Comparison of ENCODE assay signal across 8 cellular contexts in the genomic region with DNA sequence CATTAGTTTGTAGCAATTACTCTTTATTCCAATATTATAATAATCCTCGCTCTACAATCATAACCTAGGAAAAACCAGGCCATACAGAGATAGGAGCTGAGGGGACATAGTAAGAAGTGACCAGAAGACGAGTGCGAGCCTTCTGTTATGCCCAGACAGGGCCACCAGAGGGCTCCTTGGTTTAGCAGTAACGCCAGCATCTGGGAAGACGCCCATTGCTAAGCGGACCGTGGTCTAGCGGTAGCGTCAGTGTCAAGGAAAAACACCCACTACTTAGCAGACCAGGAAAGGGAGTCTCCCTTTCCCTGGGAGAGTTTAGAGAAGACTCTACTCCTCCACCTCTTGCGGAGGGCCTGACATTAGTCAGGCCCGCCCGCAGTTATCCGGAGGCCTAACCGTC.
DNase-seq lines count a peak whose midpoint lies in the region; ATAC-seq and TF ChIP-seq lines count a peak whose summit lies in the region.
"Not testable (repeated sequence)": the region's sequence is repeated elsewhere in the genome, so short reads cannot be mapped to it uniquely, and the experiment has no call there.

No MANE protein-coding gene starts in this region.

- not testable (repeated sequence) for H4K20me1 ChIP-seq in OCI-LY7 (ENCODE audit: insufficient read depth, low read length)

- not testable (repeated sequence) for H2AFZ ChIP-seq in OCI-LY7 (ENCODE audit: low read length)

- not testable (repeated sequence) for H3K9me3 ChIP-seq in OCI-LY7 (ENCODE audit: low read length)

- not testable (repeated sequence) for H3K27ac ChIP-seq in 22Rv1; OCI-LY7 (ENCODE audit: low read depth, low read length, poor library complexity, severe bottlenecking); foreskin keratinocyte

- not testable (repeated sequence) for H3K9me2 ChIP-seq in OCI-LY7 (ENCODE audit: insufficient read depth, low read length)

- TF ChIP-seq CTCF in 22Rv1 (IDR thresholded peaks at IDR 0.05): peak; percentile 38
- peak; percentile 23 for TF ChIP-seq CTCF in GM12864 (IDR thresholded peaks at IDR 0.05; ENCODE audit: low read depth, low read length, missing control alignments)
- 0 out of 2 replicates have a peak, but pooled peaks have one; percentile 21 for TF ChIP-seq CTCF in OCI-LY7 (conservative IDR thresholded peaks at IDR 0.05; ENCODE audit: low read length)
- peak; percentile 35 for TF ChIP-seq CTCF in WTC11 (IDR thresholded peaks at IDR 0.05)
- peak; percentile 6 for TF ChIP-seq CTCF in MCF 10A (IDR thresholded peaks at IDR 0.05; ENCODE audit: unreplicated experiment)
- TF ChIP-seq CTCF in foreskin keratinocyte (conservative IDR thresholded peaks at IDR 0.05): peak; percentile 48
- TF ChIP-seq CTCF in osteocyte (IDR thresholded peaks at IDR 0.05): peak; percentile 18

- intact Hi-C loops in OCI-LY7 (cut with micrococcal nuclease; ENCODE audit: unreplicated experiment); MCF 10A (cut with micrococcal nuclease): not testable (repeated sequence)

- H3K4me2 ChIP-seq in OCI-LY7 (ENCODE audit: low read length): not testable (repeated sequence)

- H3K9me3 Mint-ChIP-seq in WTC11: peaks cover 43% of the 10 kb centered on the region
- H3K9me3 Mint-ChIP-seq in MCF 10A (ENCODE audit: unreplicated experiment); osteocyte (ENCODE audit: unreplicated experiment): not testable (repeated sequence)

- not testable (repeated sequence) for H3K27ac Mint-ChIP-seq in WTC11; MCF 10A (ENCODE audit: low read depth, unreplicated experiment); osteocyte (ENCODE audit: unreplicated experiment)

- peaks cover 38% of the 10 kb centered on the region for H3K27me3 Mint-ChIP-seq in WTC11 (ENCODE audit: low read depth)
- not testable (repeated sequence) for H3K27me3 Mint-ChIP-seq in MCF 10A (ENCODE audit: insufficient read depth, unreplicated experiment); osteocyte (ENCODE audit: unreplicated experiment)

- H3K36me3 Mint-ChIP-seq in WTC11: peaks cover 19% of the 10 kb centered on the region
- not testable (repeated sequence) for H3K36me3 Mint-ChIP-seq in MCF 10A (ENCODE audit: insufficient read depth, unreplicated experiment); osteocyte (ENCODE audit: unreplicated experiment)

- not testable (repeated sequence) for H3K4me1 ChIP-seq in OCI-LY7 (ENCODE audit: insufficient read depth, low read length, poor library complexity, severe bottlenecking); foreskin keratinocyte

- BruUV-seq in OCI-LY7 (replicated peaks; lab: Mats Ljungman, UMichigan); MCF 10A (replicated peaks; lab: Mats Ljungman, UMichigan): not testable (repeated sequence)

- H3K4me1 Mint-ChIP-seq in WTC11; MCF 10A (ENCODE audit: insufficient read depth, unreplicated experiment); osteocyte (ENCODE audit: unreplicated experiment): not testable (repeated sequence)

- H3K79me2 ChIP-seq in OCI-LY7 (ENCODE audit: insufficient read depth, low read depth, low read length): not testable (repeated sequence)

- ATAC-seq in WTC11, foreskin keratinocyte: not testable (repeated sequence)

- POLR2A ChIA-PET in OCI-LY7 (lab: Charles Lee); WTC11 (lab: Charles Lee); MCF 10A (lab: Yijun Ruan, JAX): not testable (repeated sequence)

- CTCF ChIA-PET in OCI-LY7 (lab: Charles Lee; ENCODE audit: unreplicated experiment): not testable (repeated sequence)
- CTCF ChIA-PET in WTC11 (lab: Charles Lee): interaction anchor here (1.5 kb wide), 1 partner anchor 86 kb away, joined by 4 read pairs; no protein-coding TSS in a partner anchor
- CTCF ChIA-PET in MCF 10A (lab: Yijun Ruan, JAX): interaction anchor here (1.0 kb wide), 1 partner anchor 10 kb away, joined by 3 read pairs; no protein-coding TSS in a partner anchor

- not testable (repeated sequence) for H3K4me3 Mint-ChIP-seq in WTC11; MCF 10A (ENCODE audit: unreplicated experiment); osteocyte (ENCODE audit: unreplicated experiment)

- DNase-seq in GM12864 (ENCODE audit: low read depth); OCI-LY7 (ENCODE audit: low spot score); foreskin keratinocyte; osteocyte (ENCODE audit: extremely low spot score, unreplicated experiment): not testable (repeated sequence)
- DNase-seq in M059J (ENCODE audit: low read depth) (peak; percentile 14), WTC11 (ENCODE audit: low spot score) (peak; percentile 77), MCF 10A (ENCODE audit: unreplicated experiment) (peak; percentile 6)

- not testable (repeated sequence) for H3K4me3 ChIP-seq in GM12864 (ENCODE audit: low read depth, low read length); OCI-LY7 (ENCODE audit: low read depth, low read length, poor library complexity, severe bottlenecking)

- H3K27me3 ChIP-seq in foreskin keratinocyte: not testable (repeated sequence)

- not testable (repeated sequence) for H3K36me3 ChIP-seq in OCI-LY7 (ENCODE audit: insufficient read depth, low read length)
